In genomic region chr10:114239994-114240345, GRCh38 we compare ENCODE assay signal across 10 cellular contexts. TPM values are rescaled to one million over a fixed set of nuclear protein-coding genes. Genes with fewer than 3 reads are reported as not detected.
DNase-seq lines count a peak whose midpoint lies in the region; FAIRE-seq and TF ChIP-seq lines count a peak whose summit lies in the region.
"Had no signal": no experiment of that assay in that cellular context is flagged by ENCODE, and none has a peak within 500 bp of the region (broad histone marks: within the 10 kb centered on the region; RNA-seq: fewer than 3 reads in every experiment).

No MANE protein-coding gene starts in this region.

- DNase-seq in HT-29 (ENCODE audit: low spot score) = peak; percentile 57
- DNase-seq in keratinocyte (ENCODE audit: low read depth, low spot score) = no peak
- DNase-seq in smooth muscle cell (lab: John Stamatoyannopoulos, UW; ENCODE audit: unreplicated experiment) = no peak
- DNase-seq in DMS53 treated with DMSO at 0.1 percent for 48 hours (lab: John Stamatoyannopoulos, UW; ENCODE audit: unreplicated experiment) = no peak
- DNase-seq in foreskin fibroblast = no peak
- no peak for DNase-seq in coronary artery (ENCODE audit: low spot score)
- DNase-seq: caudate nucleus had no signal

- H3K27ac Mint-ChIP-seq in brain = no peak overlapping the region
- H3K27ac Mint-ChIP-seq: natural killer cell treated with Interleukin-12 subunit alpha and Interleukin-12 subunit beta and Interleukin-15 and Interleukin-18, amount 100 ng/mL, for 72 hours had no signal

- H2AFZ ChIP-seq in keratinocyte (ENCODE audit: control insufficient read depth, low read length) = no peak overlapping the region
- H2AFZ ChIP-seq in smooth muscle cell (ENCODE audit: low read depth) = no peak overlapping the region

- WGBS in smooth muscle cell (ENCODE audit: low lambda C conversion rate) = 46% methylated on average over 11 of the region's 11 CpGs

- no peaks in the 10 kb centered on the region for H3K79me2 ChIP-seq in keratinocyte (ENCODE audit: control insufficient read depth, insufficient read depth, low read length)
- H3K79me2 ChIP-seq in smooth muscle cell (ENCODE audit: low read depth) = no peaks in the 10 kb centered on the region

- no peaks in the 10 kb centered on the region for H3F3A ChIP-seq in smooth muscle cell (ENCODE audit: low read depth)

- peaks cover 88% of the 10 kb centered on the region for H3K27me3 Mint-ChIP-seq in brain

- H3K4me3 ChIP-seq in keratinocyte (ENCODE audit: control insufficient read depth in 2 of 3, extremely low read depth in 1 of 3, insufficient read depth in 2 of 3, low read depth in 1 of 3, low read length in 3 of 3) = peak overlapping the region in 2 of 3 experiments; percentile 43 to 68
- H3K4me3 ChIP-seq in smooth muscle cell = peak overlapping the region; percentile 45
- H3K4me3 ChIP-seq in foreskin fibroblast (ENCODE audit: low read depth in 1 of 2, low read length in 2 of 2) = no peak overlapping the region
- H3K4me3 ChIP-seq in coronary artery = no peak overlapping the region

- H3K9me3 ChIP-seq in keratinocyte (ENCODE audit: control insufficient read depth, low read depth, low read length) (no peaks in the 10 kb centered on the region), smooth muscle cell (replicated peaks; ENCODE audit: low read depth) (no peaks in the 10 kb centered on the region)

- TF ChIP-seq CTCF in brain (conservative IDR thresholded peaks at IDR 0.05) = no peak
- no peak for TF ChIP-seq CTCF in keratinocyte (optimal IDR thresholded peaks at IDR 0.05 in 1 of 3, IDR thresholded peaks at IDR 0.05 in 1 of 3, conservative IDR thresholded peaks at IDR 0.05 in 1 of 3; ENCODE audit: extremely low read depth in 1 of 3, insufficient read depth in 2 of 3, low read length in 3 of 3)
- no peak for TF ChIP-seq CTCF in smooth muscle cell (IDR thresholded peaks at IDR 0.05; ENCODE audit: borderline replicate concordance, insufficient read depth, poor library complexity, severe bottlenecking)
- no peak for TF ChIP-seq CTCF in foreskin fibroblast (IDR thresholded peaks at IDR 0.05; ENCODE audit: low read depth, low read length)
- no peak for TF ChIP-seq CTCF in coronary artery (IDR thresholded peaks at IDR 0.05)

- peaks cover 7% of the 10 kb centered on the region for H3K27me3 ChIP-seq in keratinocyte (ENCODE audit: control insufficient read depth, extremely low read depth, insufficient read depth, low read length)
- peaks cover 82% of the 10 kb centered on the region for H3K27me3 ChIP-seq in smooth muscle cell (ENCODE audit: low read depth)

- peaks cover 10% of the 10 kb centered on the region for H3K4me1 Mint-ChIP-seq in brain

- H3K27ac ChIP-seq in keratinocyte (ENCODE audit: control insufficient read depth, insufficient read depth, low read length) (no peak overlapping the region), smooth muscle cell (ENCODE audit: low read depth) (no peak overlapping the region), coronary artery (no peak overlapping the region)

- H3K4me3 Mint-ChIP-seq in brain = peak overlapping the region in 4 of 5 experiments; percentile 5 to 66 (median 56)
- H3K4me3 Mint-ChIP-seq: natural killer cell treated with Interleukin-12 subunit alpha and Interleukin-12 subunit beta and Interleukin-15 and Interleukin-18, amount 100 ng/mL, for 72 hours had no signal

- FAIRE-seq in keratinocyte (lab: Jason Lieb, UNC) = no peak
- FAIRE-seq: kidney had no signal

- no peaks in the 10 kb centered on the region for H3K36me3 ChIP-seq in keratinocyte (ENCODE audit: control insufficient read depth in 2 of 2, extremely low read depth in 1 of 2, insufficient read depth in 2 of 2, low read length in 2 of 2)
- no peaks in the 10 kb centered on the region for H3K36me3 ChIP-seq in smooth muscle cell (ENCODE audit: low read depth)

- no peaks in the 10 kb centered on the region for H3K36me3 Mint-ChIP-seq in brain
- H3K36me3 Mint-ChIP-seq: natural killer cell treated with Interleukin-12 subunit alpha and Interleukin-12 subunit beta and Interleukin-15 and Interleukin-18, amount 100 ng/mL, for 72 hours had no signal

- H3K4me2 ChIP-seq in keratinocyte (ENCODE audit: control insufficient read depth, extremely low read depth, insufficient read depth, low read depth, low read length) (peak overlapping the region; percentile 89), smooth muscle cell (peak overlapping the region; percentile 87)

- H3K9me1 ChIP-seq in keratinocyte (ENCODE audit: control insufficient read depth, extremely low read depth, insufficient read depth, low read length) = no peaks in the 10 kb centered on the region

- dilution Hi-C loops in keratinocyte (cut with MboI; ENCODE audit: extremely low pct_ligation_motif_present, low sequenced_read_pairs) = no loop called here

- no peaks in the 10 kb centered on the region for H3K9me3 Mint-ChIP-seq in brain
- H3K9me3 Mint-ChIP-seq: natural killer cell treated with Interleukin-12 subunit alpha and Interleukin-12 subunit beta and Interleukin-15 and Interleukin-18, amount 100 ng/mL, for 72 hours had no signal

- H4K20me1 ChIP-seq in keratinocyte (ENCODE audit: control insufficient read depth, extremely low read depth, insufficient read depth, low read length) = no peaks in the 10 kb centered on the region
- no peaks in the 10 kb centered on the region for H4K20me1 ChIP-seq in smooth muscle cell (ENCODE audit: low read depth)

- H3K4me1 ChIP-seq in keratinocyte (ENCODE audit: control insufficient read depth, extremely low read depth, insufficient read depth, low read length) (peaks cover 22% of the 10 kb centered on the region), smooth muscle cell (ENCODE audit: low read depth) (peaks cover 7% of the 10 kb centered on the region)

- H3K9ac ChIP-seq in keratinocyte (ENCODE audit: control insufficient read depth, extremely low read depth, insufficient read depth, low read length) (no peak overlapping the region), smooth muscle cell (ENCODE audit: low read depth) (no peak overlapping the region)

RNA-seq across cellular contexts. Expression of gene VWA2, which starts 0.9 kb away (rescaled TPM):
- total RNA-seq in HT-29 (2014; rRNA removed; shearing (Covaris generic)) = 30.2 and 31.6 TPM in 2 replicates
- 8.3 TPM for polyA plus RNA-seq in brain (ENCODE audit: insufficient read depth, low read depth, low replicate concordance)
- polyA plus RNA-seq in keratinocyte = 0.35 to 0.49 TPM (median 0.41 TPM) in 3 replicates
- not detected for polyA plus RNA-seq in keratinocyte (2011; ENCODE audit: low read depth)
- polyA plus RNA-seq in keratinocyte (2011; cell fraction: cytosol; rRNA removed) = 0.06 and 0.14 TPM in 2 replicates
- 1.1 TPM in 2 replicates for polyA plus RNA-seq in keratinocyte (2011; cell fraction: nucleus; rRNA removed)
- 0.38 and 0.48 TPM in 2 replicates for polyA plus RNA-seq in keratinocyte (2012; ENCODE audit: low replicate concordance)
- 0.66 to 0.93 TPM (median 0.73 TPM) in 3 replicates for polyA minus RNA-seq in keratinocyte
- 1.5 TPM for polyA minus RNA-seq in keratinocyte (2011; cell fraction: cytosol; rRNA and poly(A)+ RNA removed)
- 2.1 and 2.7 TPM in 2 replicates for polyA minus RNA-seq in keratinocyte (2011; cell fraction: nucleus; rRNA and poly(A)+ RNA removed)
- total RNA-seq in smooth muscle cell = 0.36 TPM in 2 replicates
- 0.06 and 0.70 TPM in 2 replicates for polyA plus RNA-seq in smooth muscle cell
- total RNA-seq: natural killer cell treated with Interleukin-12 subunit alpha and Interleukin-12 subunit beta and Interleukin-15 and Interleukin-18, amount 100 ng/mL, for 72 hours had no signal

Comparison
In these comparisons a context has a peak if more than half of its experiments do, and no peak if none do; other contexts are left out.
1. H3K4me3 ChIP-seq: peak in keratinocyte (2 of 3) and smooth muscle cell (single experiment); none in foreskin fibroblast (0 of 2) and coronary artery (single experiment).